Comparison of ENCODE assay signal across 8 cellular contexts in the genomic region with DNA sequence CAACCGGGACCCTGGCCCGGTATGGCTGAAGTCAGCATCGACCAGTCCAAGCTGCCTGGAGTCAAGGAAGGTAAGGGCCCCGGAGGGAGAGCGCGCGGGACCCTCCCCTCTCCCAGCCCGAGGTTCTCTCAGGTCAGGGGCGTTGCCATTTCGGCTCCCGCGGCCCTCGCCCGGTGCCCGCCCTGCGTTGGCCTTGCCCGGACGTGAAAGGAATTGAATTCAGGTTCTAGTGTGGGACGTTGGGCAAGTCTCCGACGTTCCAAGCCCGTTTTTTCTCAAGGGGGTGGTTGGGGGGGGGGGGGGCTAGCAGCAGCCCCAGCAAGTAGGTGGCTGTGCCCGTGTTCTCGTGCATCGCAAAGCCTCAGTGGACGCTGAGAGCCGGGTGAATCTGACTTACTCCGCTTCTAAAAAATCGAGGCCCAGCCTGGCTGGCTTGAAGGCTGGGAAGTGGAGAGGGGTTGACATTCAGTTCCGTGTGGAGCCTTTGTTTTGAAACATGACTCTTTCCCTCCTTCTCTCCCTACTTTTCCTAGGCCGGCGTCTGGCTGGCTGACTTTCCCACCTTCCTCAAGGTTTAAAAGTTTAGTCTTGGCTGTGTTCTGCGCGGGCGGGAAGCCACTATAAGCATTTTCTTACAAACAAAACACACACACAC. TPM values are rescaled to one million over a fixed set of nuclear protein-coding genes. Genes with fewer than 3 reads are reported as not detected.
DNase-seq lines count a peak whose midpoint lies in the region; ATAC-seq and TF ChIP-seq lines count a peak whose summit lies in the region.

No MANE protein-coding gene starts in this region.

- no peaks in the 10 kb centered on the region for H3K9me3 Mint-ChIP-seq in stimulated activated naive B cell treated with anti-CD40 and anti-IgM and Interleukin-4, amounts not matched to agents 10 μg/mL and 1 μg/mL and 100 μg/mL, for 72 hours

- H3K4me3 ChIP-seq in SJSA1 = peak overlapping the region; percentile 87

- H3K27ac ChIP-seq in SJSA1 = peak overlapping the region; percentile 83
- H3K27ac ChIP-seq in layer of hippocampus (ENCODE audit: low read depth, low read length) = peak overlapping the region; percentile 80

- peaks cover 4 to 6% of the 10 kb centered on the region in 2 donors for H3K36me3 Mint-ChIP-seq in stimulated activated naive B cell treated with anti-CD40 and anti-IgM and Interleukin-4, amounts not matched to agents 10 μg/mL and 1 μg/mL and 100 μg/mL, for 72 hours

- H3K9me3 ChIP-seq in SJSA1 (replicated peaks) = no peaks in the 10 kb centered on the region

- peaks cover 24 to 49% of the 10 kb centered on the region in 2 donors for H3K4me1 Mint-ChIP-seq in stimulated activated naive B cell treated with anti-CD40 and anti-IgM and Interleukin-4, amounts not matched to agents 10 μg/mL and 1 μg/mL and 100 μg/mL, for 72 hours

- no peak for TF ChIP-seq CTCF in GM20000 (IDR thresholded peaks at IDR 0.05; ENCODE audit: extremely low read depth, missing control alignments)

- H3K27me3 ChIP-seq in SJSA1 (replicated peaks) (no peaks in the 10 kb centered on the region), layer of hippocampus (ENCODE audit: control insufficient read depth, insufficient read depth, low read length) (no peaks in the 10 kb centered on the region)

- H3K27ac Mint-ChIP-seq in stimulated activated naive B cell treated with anti-CD40 and anti-IgM and Interleukin-4, amounts not matched to agents 10 μg/mL and 1 μg/mL and 100 μg/mL, for 72 hours = peak overlapping the region; percentile 95

- peak; percentile 63 for DNase-seq in EL
- DNase-seq in GM20000 (ENCODE audit: low spot score) = peak; percentile 42
- peak; percentile 38 to 63 for DNase-seq in SJSA1 (ENCODE audit: low read depth in 1 of 2, low spot score in 2 of 2)
- DNase-seq in cerebellum (ENCODE audit: low spot score) = peak; percentile 18
- peak; percentile 13 for DNase-seq in stimulated activated naive B cell treated with anti-CD40 and anti-IgM and Interleukin-4, amounts not matched to agents 10 μg/mL and 1 μg/mL and 100 μg/mL, for 72 hours
- no peak for DNase-seq in NCI-H187 treated with DMSO at 0.1 percent for 48 hours (lab: John Stamatoyannopoulos, UW)

- peak; percentile 18 for ATAC-seq in HG03521 (IDR thresholded peaks at IDR 0.05; ENCODE audit: unreplicated experiment)
- ATAC-seq in stimulated activated naive B cell treated with anti-CD40 and anti-IgM and Interleukin-4, amounts not matched to agents 10 μg/mL and 1 μg/mL and 100 μg/mL, for 72 hours (replicated peaks) = peak; percentile 53 to 55

- H3K4me1 ChIP-seq in SJSA1 (replicated peaks) = peaks cover 30% of the 10 kb centered on the region

- peak overlapping the region; percentile 89 to 90 for H3K4me3 Mint-ChIP-seq in stimulated activated naive B cell treated with anti-CD40 and anti-IgM and Interleukin-4, amounts not matched to agents 10 μg/mL and 1 μg/mL and 100 μg/mL, for 72 hours

- peaks cover 5% of the 10 kb centered on the region for H3K36me3 ChIP-seq in SJSA1

- no peaks in the 10 kb centered on the region for H3K27me3 Mint-ChIP-seq in stimulated activated naive B cell treated with anti-CD40 and anti-IgM and Interleukin-4, amounts not matched to agents 10 μg/mL and 1 μg/mL and 100 μg/mL, for 72 hours

RNA-seq across cellular contexts. Expression of a gene that starts 0.5 kb away (rescaled TPM):
- 0.76 TPM in 1 of 2 replicates, not detected in the other for total RNA-seq in SJSA1 (2014; rRNA removed; shearing (Covaris generic))
- 0.64 TPM for total RNA-seq in cerebellum

RNA-seq across cellular contexts. Expression of a gene that starts 0.6 kb away (rescaled TPM):
- total RNA-seq in SJSA1 (2014; rRNA removed; shearing (Covaris generic)) = 132 and 155 TPM in 2 replicates
- total RNA-seq in cerebellum = 72.6 TPM
